In the genomic region with DNA sequence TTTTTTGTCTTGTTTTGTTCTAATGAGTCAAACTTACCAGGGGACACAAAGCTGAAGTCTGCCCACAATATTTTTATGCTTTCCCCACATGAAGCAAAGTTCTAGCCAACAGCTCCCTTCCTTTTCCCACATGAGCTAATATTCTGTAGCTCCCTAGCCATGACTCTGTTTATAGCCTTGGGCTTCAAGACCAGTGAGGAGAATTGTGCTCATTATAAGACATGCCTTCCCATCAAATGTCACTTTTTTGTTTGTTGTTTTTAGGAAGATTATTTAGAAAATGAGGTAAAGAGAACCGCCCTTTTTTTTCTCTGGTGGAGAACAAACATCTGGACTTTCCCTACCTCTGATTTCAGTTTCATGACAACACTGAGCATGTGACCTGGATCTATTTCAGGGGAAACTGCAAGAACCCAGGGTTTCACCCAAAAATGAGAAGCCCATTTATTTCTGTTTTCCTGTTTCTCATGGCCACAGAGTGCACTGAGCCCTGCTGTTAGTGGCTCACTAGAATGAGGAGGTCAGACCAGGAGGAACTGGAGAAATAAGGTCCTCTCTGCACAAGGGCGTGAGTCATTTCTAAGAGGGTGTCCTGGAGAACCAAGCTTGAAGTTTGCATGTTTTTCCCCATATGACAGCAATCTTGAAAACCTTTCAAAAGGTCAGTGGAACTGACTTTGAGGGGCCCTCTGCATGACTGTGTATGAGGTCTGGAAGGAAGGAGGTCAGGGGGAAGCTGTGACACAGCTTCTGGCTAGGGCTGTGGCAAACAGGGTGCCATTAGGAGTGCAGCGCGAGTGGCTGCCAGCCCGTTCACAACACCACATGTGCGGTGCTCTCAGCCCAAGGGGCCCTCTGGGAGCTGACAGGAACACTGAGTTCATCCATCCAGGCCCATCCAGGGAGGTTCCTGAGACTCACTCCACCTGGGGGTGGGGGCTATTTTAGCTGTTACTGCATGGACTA, we compare ENCODE assay signal across 8 cellular contexts. TPM values are rescaled to one million over a fixed set of nuclear protein-coding genes. Genes with fewer than 3 reads are reported as not detected.
DNase-seq lines count a peak whose midpoint lies in the region; ATAC-seq, FAIRE-seq and TF ChIP-seq lines count a peak whose summit lies in the region.

No MANE protein-coding gene starts in this region.

- H3K36me3 ChIP-seq in astrocyte (ENCODE audit: insufficient read depth, low read length) = no peaks in the 10 kb centered on the region
- H3K36me3 ChIP-seq in kidney (ENCODE audit: control insufficient read depth in 1 of 2, insufficient read depth in 2 of 2, low read length in 2 of 2) = no peaks in the 10 kb centered on the region
- peaks cover 11% of the 10 kb centered on the region for H3K36me3 ChIP-seq in PC-3 (ENCODE audit: low read depth, low read length)

- no peaks in the 10 kb centered on the region for H4K20me1 ChIP-seq in astrocyte (ENCODE audit: insufficient read depth, low read length)
- H4K20me1 ChIP-seq in PC-3 (ENCODE audit: low read length) = peaks cover 3% of the 10 kb centered on the region; the same call in 1 of the 2 replicates

- POLR2A ChIA-PET in PC-3 (lab: Charles Lee; ENCODE audit: unreplicated experiment) = no interaction called here

- H3K4me2 ChIP-seq in astrocyte (ENCODE audit: low read length) (no peak overlapping the region), PC-3 (ENCODE audit: low read length) (no peak overlapping the region)

- H3K27me3 Mint-ChIP-seq in astrocyte (ENCODE audit: low read depth, unreplicated experiment) (no peaks in the 10 kb centered on the region), nephron progenitor cell (ENCODE audit: low read depth, poor library complexity) (no peaks in the 10 kb centered on the region)

- H3K9ac ChIP-seq in astrocyte (ENCODE audit: low read length) (no peak overlapping the region), kidney (ENCODE audit: low read length in 2 of 2) (no peak overlapping the region), PC-3 (ENCODE audit: low read length) (no peak overlapping the region)

- no peak for TF ChIP-seq CTCF in GM10266 (IDR thresholded peaks at IDR 0.05; ENCODE audit: control insufficient read depth, insufficient read depth, low read depth, missing control alignments)
- no peak for TF ChIP-seq CTCF in astrocyte (IDR thresholded peaks at IDR 0.05; ENCODE audit: insufficient read depth, low read depth, low read length)
- no peak for TF ChIP-seq CTCF in nephron progenitor cell (IDR thresholded peaks at IDR 0.05)
- no peak for TF ChIP-seq CTCF in kidney (IDR thresholded peaks at IDR 0.05; ENCODE audit: borderline replicate concordance, extremely low read depth, insufficient read depth)
- TF ChIP-seq CTCF in PC-3 (conservative IDR thresholded peaks at IDR 0.05; ENCODE audit: low read depth, low read length) = no peak

- H3K9me2 ChIP-seq in PC-3 (replicated peaks; ENCODE audit: low read length) = no peaks in the 10 kb centered on the region

- H3K27ac ChIP-seq in astrocyte (ENCODE audit: low read depth, low read length) (no peak overlapping the region), kidney (ENCODE audit: low read depth in 2 of 2, low read length in 2 of 2) (no peak overlapping the region), PC-3 (ENCODE audit: low read length) (no peak overlapping the region)

- intact Hi-C loops in kidney (cut with DNase I) = no loop called here
- intact Hi-C loops in PC-3 (cut with micrococcal nuclease) = no loop called here

- no peaks in the 10 kb centered on the region for H3K36me3 Mint-ChIP-seq in astrocyte (ENCODE audit: low read depth, unreplicated experiment)
- H3K36me3 Mint-ChIP-seq in nephron progenitor cell (ENCODE audit: low read depth) = peaks cover 4% of the 10 kb centered on the region

- H3K27me3 ChIP-seq in astrocyte (ENCODE audit: insufficient read depth, low read length) (no peaks in the 10 kb centered on the region), PC-3 (ENCODE audit: low read length) (no peaks in the 10 kb centered on the region)

- H3K79me2 ChIP-seq in astrocyte (ENCODE audit: insufficient read depth, low read length) = no peaks in the 10 kb centered on the region
- no peaks in the 10 kb centered on the region for H3K79me2 ChIP-seq in PC-3 (ENCODE audit: low read length)

- no peaks in the 10 kb centered on the region for H3K9me3 ChIP-seq in astrocyte (ENCODE audit: insufficient read depth, low read depth, low read length)
- H3K9me3 ChIP-seq in kidney (ENCODE audit: control insufficient read depth in 1 of 2, low read length in 2 of 2) = no peaks in the 10 kb centered on the region
- H3K9me3 ChIP-seq in PC-3 (ENCODE audit: low read length) = no peaks in the 10 kb centered on the region

- H3K4me1 Mint-ChIP-seq in astrocyte (ENCODE audit: low read depth, unreplicated experiment) = peaks cover 17% of the 10 kb centered on the region
- peaks cover 41% of the 10 kb centered on the region for H3K4me1 Mint-ChIP-seq in nephron progenitor cell

- peaks cover 17% of the 10 kb centered on the region for H3K4me1 ChIP-seq in astrocyte (ENCODE audit: insufficient read depth, low read length)
- H3K4me1 ChIP-seq in kidney (ENCODE audit: control insufficient read depth in 1 of 2, insufficient read depth in 1 of 2, low read depth in 1 of 2, low read length in 2 of 2) = peaks cover 0 to 3% of the 10 kb centered on the region in 2 donors
- H3K4me1 ChIP-seq in PC-3 (ENCODE audit: insufficient read depth, low read length) = peaks cover 10% of the 10 kb centered on the region

- H2AFZ ChIP-seq in astrocyte (ENCODE audit: low read depth, low read length) (no peak overlapping the region), PC-3 (ENCODE audit: low read length) (no peak overlapping the region)

- H3K27ac Mint-ChIP-seq in astrocyte (ENCODE audit: unreplicated experiment) = no peak overlapping the region
- H3K27ac Mint-ChIP-seq in nephron progenitor cell = peak overlapping the region; percentile 92

- no peak overlapping the region for H3K4me3 ChIP-seq in astrocyte (ENCODE audit: insufficient read depth, low read depth, low read length)
- no peak overlapping the region for H3K4me3 ChIP-seq in kidney (ENCODE audit: low read length in 2 of 2)
- H3K4me3 ChIP-seq in PC-3 (ENCODE audit: low read length) = no peak overlapping the region

- H3F3A ChIP-seq in PC-3 (ENCODE audit: low read length, unreplicated experiment) = no peaks in the 10 kb centered on the region

- no peak overlapping the region for H3K4me3 Mint-ChIP-seq in astrocyte (ENCODE audit: unreplicated experiment)
- peak overlapping the region; percentile 68 for H3K4me3 Mint-ChIP-seq in nephron progenitor cell

- peak; percentile 79 for FAIRE-seq in astrocyte (lab: Jason Lieb, UNC)
- no peak for FAIRE-seq in kidney (lab: Jason Lieb, UNC)

- DNase-seq in GM10266 (ENCODE audit: extremely low spot score) (peak; percentile 33), astrocyte (ENCODE audit: low read depth) (peak; percentile 23), nephron progenitor cell (no peak), kidney (no peak), NCI-H2196 treated with DMSO at 0.1 percent for 48 hours (lab: John Stamatoyannopoulos, UW; ENCODE audit: unreplicated experiment) (no peak), PC-3 (no peak)

- ATAC-seq in GM19463 (IDR thresholded peaks at IDR 0.05; ENCODE audit: unreplicated experiment) = peak; percentile 87
- peak; percentile 88 for ATAC-seq in HG03442 (IDR thresholded peaks at IDR 0.05; ENCODE audit: unreplicated experiment)
- no peak for ATAC-seq in PC-3

- CTCF ChIA-PET in PC-3 (lab: Charles Lee) = no interaction called here

- no TSS peak for BruUV-seq in PC-3 (replicated peaks; lab: Mats Ljungman, UMichigan)

- H3K9me3 Mint-ChIP-seq in astrocyte (ENCODE audit: unreplicated experiment) = no peaks in the 10 kb centered on the region
- H3K9me3 Mint-ChIP-seq in nephron progenitor cell = peaks cover 44% of the 10 kb centered on the region

RNA-seq across cellular contexts. Expression of a gene that starts 55.1 kb away (rescaled TPM):
- 13.8 and 15.4 TPM in 2 replicates for total RNA-seq in astrocyte
- total RNA-seq in kidney = 9.0 TPM
- 2.0 TPM for polyA plus RNA-seq in kidney (ENCODE audit: insufficient read depth, low read depth, low replicate concordance)
- total RNA-seq in PC-3 (2014; rRNA removed) = 24.7 and 31.9 TPM in 2 replicates

Comparison
In these comparisons a context has a peak if more than half of its experiments do, and no peak if none do; other contexts are left out.
1. DNase-seq: peak in GM10266 (single experiment) and astrocyte (single experiment); none in nephron progenitor cell (single experiment), kidney (single experiment), NCI-H2196 treated with DMSO at 0.1 percent for 48 hours (single experiment) and PC-3 (single experiment).